ENCODE assay signal across 14 cellular contexts in genomic region chrX:149198980-149199732, GRCh38.
DNase-seq lines count a peak whose midpoint lies in the region; ATAC-seq lines count a peak whose summit lies in the region.
"Had no signal": no experiment of that assay in that cellular context is flagged by ENCODE, and none has a peak within 500 bp of the region (broad histone marks: within the 10 kb centered on the region; RNA-seq: fewer than 3 reads in every experiment).

No MANE protein-coding gene starts in this region.

- peak; percentile 41 for DNase-seq in stimulated activated CD4-positive, alpha-beta T cell treated with anti-CD3 and anti-CD28 coated beads, Interleukin-15, amount 100 ng/mL, for 24 hours
- no peak for DNase-seq in stimulated activated CD4-positive, alpha-beta T cell treated with anti-CD3 and anti-CD28 coated beads, Interleukin-2, amount 100 ng/mL, for 48 hours
- peak; percentile 41 for DNase-seq in stimulated activated naive CD8-positive, alpha-beta T cell treated with anti-CD3 and anti-CD28 coated beads, Interleukin-15, Interleukin-2, amounts not matched to agents 100 U/mL and 50 U/mL, for 24 hours
- DNase-seq: brain microvascular endothelial cell, EL, Kasumi-1, left colon, naive B cell, NCI-H2107 had no signal

- ATAC-seq in GM21619 (IDR thresholded peaks at IDR 0.05; ENCODE audit: unreplicated experiment) = peak; percentile 82
- peak; percentile 92 for ATAC-seq in HG03432 (IDR thresholded peaks at IDR 0.05; ENCODE audit: unreplicated experiment)
- ATAC-seq in stimulated activated naive CD8-positive, alpha-beta T cell treated with anti-CD3 and anti-CD28 coated beads, Interleukin-15, Interleukin-2, amounts not matched to agents 100 U/mL and 50 U/mL, for 24 hours = peak; percentile 97
- ATAC-seq in HG03354 (IDR thresholded peaks at IDR 0.05; ENCODE audit: poor library complexity, severe bottlenecking, unreplicated experiment) = no peak
- ATAC-seq in GM18861 (IDR thresholded peaks at IDR 0.05; ENCODE audit: unreplicated experiment) = no peak
- ATAC-seq in GM19467 (IDR thresholded peaks at IDR 0.05; ENCODE audit: unreplicated experiment) = no peak
- ATAC-seq: left colon had no signal

Comparison
In these comparisons a context has a peak if more than half of its experiments do, and no peak if none do; other contexts are left out.
1. DNase-seq: peak in stimulated activated CD4-positive, alpha-beta T cell treated with anti-CD3 and anti-CD28 coated beads, Interleukin-15, amount 100 ng/mL, for 24 hours (single experiment) and stimulated activated naive CD8-positive, alpha-beta T cell treated with anti-CD3 and anti-CD28 coated beads, Interleukin-15, Interleukin-2, amounts not matched to agents 100 U/mL and 50 U/mL, for 24 hours (single experiment); none in stimulated activated CD4-positive, alpha-beta T cell treated with anti-CD3 and anti-CD28 coated beads, Interleukin-2, amount 100 ng/mL, for 48 hours (0 of 2).
2. ATAC-seq: peak in GM21619 (single experiment), HG03432 (single experiment) and stimulated activated naive CD8-positive, alpha-beta T cell treated with anti-CD3 and anti-CD28 coated beads, Interleukin-15, Interleukin-2, amounts not matched to agents 100 U/mL and 50 U/mL, for 24 hours (single experiment); none in HG03354 (single experiment), GM18861 (single experiment) and GM19467 (single experiment).